Comparison of ENCODE assay signal across 20 cellular contexts in genomic region chrX:81304545-81304944, GRCh38.
A peak's percentile ranks its signal among the peaks of the same experiment; 100 is the strongest.
DNase-seq lines count a peak whose midpoint lies in the region; ATAC-seq, FAIRE-seq and TF ChIP-seq lines count a peak whose summit lies in the region.
"Had no signal": no experiment of that assay in that cellular context is flagged by ENCODE, and none has a peak within 500 bp of the region (broad histone marks: within the 10 kb centered on the region; RNA-seq: fewer than 3 reads in every experiment).

No MANE protein-coding gene starts in this region.

- no peaks in the 10 kb centered on the region for H3K9me3 ChIP-seq in A549
- H3K9me3 ChIP-seq in OCI-LY3 (ENCODE audit: insufficient read depth, low read length) = no peaks in the 10 kb centered on the region
- no peaks in the 10 kb centered on the region for H3K9me3 ChIP-seq in left lung
- H3K9me3 ChIP-seq: Peyer's patch had no signal

- no peak for TF ChIP-seq RAD21 in A549 (conservative IDR thresholded peaks at IDR 0.05 in 1 of 2, IDR thresholded peaks at IDR 0.05 in 1 of 2)

- FAIRE-seq in A549 (lab: Jason Lieb, UNC) = peak; percentile 88

- H3K36me3 Mint-ChIP-seq in stimulated activated memory B cell treated with anti-CD40 and anti-IgM and Interleukin-4, amounts not matched to agents 10 μg/mL and 1 μg/mL and 100 μg/mL, for 72 hours = peaks cover 27% of the 10 kb centered on the region

- no peaks in the 10 kb centered on the region for H3K79me2 ChIP-seq in OCI-LY3 (ENCODE audit: low read length)

- CTCF ChIA-PET in A549 (lab: Yijun Ruan, JAX) = no interaction called here

- no peak overlapping the region for H3K4me2 ChIP-seq in A549
- no peak overlapping the region for H3K4me2 ChIP-seq in OCI-LY3 (ENCODE audit: low read length)
- H3K4me2 ChIP-seq: BLaER1 treated with 17β-estradiol and CSF1 and Interleukin-3, amounts not matched to agents 10 nM and 100 nM had no signal

- no peak overlapping the region for H2AFZ ChIP-seq in OCI-LY3 (ENCODE audit: low read depth, low read length)

- no peak for ATAC-seq in A549
- ATAC-seq in GM18867 (IDR thresholded peaks at IDR 0.05; ENCODE audit: unreplicated experiment) = peak; percentile 46
- no peak for ATAC-seq in stimulated activated memory B cell treated with anti-CD40 and anti-IgM and Interleukin-4, amounts not matched to agents 10 μg/mL and 1 μg/mL and 100 μg/mL, for 72 hours
- no peak for ATAC-seq in left lung

- no peaks in the 10 kb centered on the region for H3K4me1 ChIP-seq in A549
- peaks cover 23% of the 10 kb centered on the region for H3K4me1 ChIP-seq in OCI-LY3 (ENCODE audit: low read length)
- no peaks in the 10 kb centered on the region for H3K4me1 ChIP-seq in left lung
- H3K4me1 ChIP-seq: Peyer's patch had no signal

- H3K27ac ChIP-seq in A549 = no peak overlapping the region
- 0 out of 2 replicates have a peak overlapping the region, but pooled peaks have one; percentile 46 for H3K27ac ChIP-seq in OCI-LY3 (ENCODE audit: low read length)
- H3K27ac ChIP-seq in left lung = no peak overlapping the region
- H3K27ac ChIP-seq: BLaER1 treated with 17β-estradiol and CSF1 and Interleukin-3, amounts not matched to agents 10 nM and 100 nM; HL-60; Peyer's patch had no signal

- H4K20me1 ChIP-seq in OCI-LY3 (ENCODE audit: insufficient read depth, low read length) = no peaks in the 10 kb centered on the region

- no peak overlapping the region for H3K9ac ChIP-seq in OCI-LY3 (ENCODE audit: low read length)
- H3K9ac ChIP-seq: BLaER1 treated with 17β-estradiol and CSF1 and Interleukin-3, amounts not matched to agents 10 nM and 100 nM had no signal

- no peaks in the 10 kb centered on the region for H3K9me3 Mint-ChIP-seq in stimulated activated memory B cell treated with anti-CD40 and anti-IgM and Interleukin-4, amounts not matched to agents 10 μg/mL and 1 μg/mL and 100 μg/mL, for 72 hours
- H3K9me3 Mint-ChIP-seq: CD8-positive, alpha-beta memory T cell; HFFc6 had no signal

- no peaks in the 10 kb centered on the region for H3K27me3 Mint-ChIP-seq in stimulated activated memory B cell treated with anti-CD40 and anti-IgM and Interleukin-4, amounts not matched to agents 10 μg/mL and 1 μg/mL and 100 μg/mL, for 72 hours
- H3K27me3 Mint-ChIP-seq: CD8-positive, alpha-beta memory T cell had no signal

- H3K4me3 Mint-ChIP-seq in stimulated activated memory B cell treated with anti-CD40 and anti-IgM and Interleukin-4, amounts not matched to agents 10 μg/mL and 1 μg/mL and 100 μg/mL, for 72 hours = no peak overlapping the region
- H3K4me3 Mint-ChIP-seq: HFFc6 had no signal

- intact Hi-C loops in left lung (cut with DNase I) = no loop called here

- no peak for TF ChIP-seq POLR2A in A549 (IDR thresholded peaks at IDR 0.05; ENCODE audit: low read length)

- H3K4me1 Mint-ChIP-seq in stimulated activated memory B cell treated with anti-CD40 and anti-IgM and Interleukin-4, amounts not matched to agents 10 μg/mL and 1 μg/mL and 100 μg/mL, for 72 hours = peaks cover 22% of the 10 kb centered on the region

- DNase-seq in A549 (ENCODE audit: low read depth in 1 of 2, low spot score in 1 of 2) (no peak), KBM-7 (peak; percentile 51), CD1c-positive myeloid dendritic cell (ENCODE audit: extremely low spot score) (no peak), NCI-H82 treated with DMSO at 0.1 percent for 48 hours (lab: John Stamatoyannopoulos, UW; ENCODE audit: unreplicated experiment) (no peak), left lung (no peak)
- DNase-seq: CD8-positive, alpha-beta memory T cell; DMS79; H7; HFFc6; MM.1S; NCI-H1417; NCI-H187 treated with DMSO at 0.1 percent for 48 hours; NCI-H226; NCI-H524 treated with DMSO at 0.1 percent for 48 hours; Peyer's patch had no signal

- TF ChIP-seq CTCF in A549 (IDR thresholded peaks at IDR 0.05) = no peak
- no peak for TF ChIP-seq CTCF in OCI-LY3 (IDR thresholded peaks at IDR 0.05; ENCODE audit: low read depth, low read length)
- TF ChIP-seq CTCF in left lung (IDR thresholded peaks at IDR 0.05) = no peak

- in situ Hi-C loops in KBM-7 (cut with MboI; ENCODE audit: low pct_unique_long_range_greater_than_20kb, low sequenced_read_pairs) = no loop called here

- H3K4me3 ChIP-seq in A549 = no peak overlapping the region
- H3K4me3 ChIP-seq in OCI-LY3 (ENCODE audit: low read length) = no peak overlapping the region
- no peak overlapping the region for H3K4me3 ChIP-seq in left lung
- H3K4me3 ChIP-seq: BLaER1 treated with 17β-estradiol and CSF1 and Interleukin-3, amounts not matched to agents 10 nM and 100 nM; Peyer's patch had no signal

- H3K36me3 ChIP-seq in OCI-LY3 (replicated peaks; ENCODE audit: low read depth, low read length) (no peaks in the 10 kb centered on the region), left lung (no peaks in the 10 kb centered on the region)
- H3K36me3 ChIP-seq: Peyer's patch had no signal

- TF ChIP-seq EP300 in A549 (IDR thresholded peaks at IDR 0.05) = no peak

- POLR2A ChIA-PET in A549 (lab: Yijun Ruan, JAX) = no interaction called here

- no peaks in the 10 kb centered on the region for H3K27me3 ChIP-seq in OCI-LY3 (ENCODE audit: low read depth, low read length)
- no peaks in the 10 kb centered on the region for H3K27me3 ChIP-seq in left lung
- H3K27me3 ChIP-seq: Peyer's patch had no signal

- no peak overlapping the region for H3K27ac Mint-ChIP-seq in stimulated activated memory B cell treated with anti-CD40 and anti-IgM and Interleukin-4, amounts not matched to agents 10 μg/mL and 1 μg/mL and 100 μg/mL, for 72 hours
- H3K27ac Mint-ChIP-seq: HFFc6 had no signal

TF ChIP-seq in A549, 52 proteins besides CTCF, POLR2A, EP300 and RAD21:
- TF ChIP-seq ZC3H11A (IDR thresholded peaks at IDR 0.05) (no peak), ZNF302 (CRISPR knock-in tag; IDR thresholded peaks at IDR 0.05) (no peak), FOSL2 (IDR thresholded peaks at IDR 0.05) (no peak), FOSL2 (CRISPR knock-in tag; IDR thresholded peaks at IDR 0.05) (no peak), NFE2L2 (conservative IDR thresholded peaks at IDR 0.05; ENCODE audit: low read length) (no peak), RFX5 (IDR thresholded peaks at IDR 0.05) (no peak), FOSB (CRISPR knock-in tag; IDR thresholded peaks at IDR 0.05) (no peak), TFCP2L1 (CRISPR knock-in tag; IDR thresholded peaks at IDR 0.05) (no peak), ELK1 (IDR thresholded peaks at IDR 0.05; ENCODE audit: low read depth, low read length) (no peak), CEBPB (IDR thresholded peaks at IDR 0.05) (no peak), NPAS2 (CRISPR knock-in tag; IDR thresholded peaks at IDR 0.05; ENCODE audit: borderline replicate concordance) (no peak), MAFK (IDR thresholded peaks at IDR 0.05; ENCODE audit: partially characterized antibody) (no peak), RARB (CRISPR knock-in tag; IDR thresholded peaks at IDR 0.05) (no peak), EHMT2 (IDR thresholded peaks at IDR 0.05; ENCODE audit: low read depth) (no peak), SREBF2 (IDR thresholded peaks at IDR 0.05) (no peak), POLR2AphosphoS2 (conservative IDR thresholded peaks at IDR 0.05; ENCODE audit: low read length) (no peak), TP53 (CRISPR knock-in tag; IDR thresholded peaks at IDR 0.05) (no peak), GATA3 (IDR thresholded peaks at IDR 0.05; ENCODE audit: borderline replicate concordance) (no peak), ATOH8 (CRISPR knock-in tag; IDR thresholded peaks at IDR 0.05; ENCODE audit: low read depth) (no peak), SMC3 (IDR thresholded peaks at IDR 0.05) (no peak), BHLHE40 (IDR thresholded peaks at IDR 0.05; ENCODE audit: low read depth, low read length) (no peak)
